In the genomic region with DNA sequence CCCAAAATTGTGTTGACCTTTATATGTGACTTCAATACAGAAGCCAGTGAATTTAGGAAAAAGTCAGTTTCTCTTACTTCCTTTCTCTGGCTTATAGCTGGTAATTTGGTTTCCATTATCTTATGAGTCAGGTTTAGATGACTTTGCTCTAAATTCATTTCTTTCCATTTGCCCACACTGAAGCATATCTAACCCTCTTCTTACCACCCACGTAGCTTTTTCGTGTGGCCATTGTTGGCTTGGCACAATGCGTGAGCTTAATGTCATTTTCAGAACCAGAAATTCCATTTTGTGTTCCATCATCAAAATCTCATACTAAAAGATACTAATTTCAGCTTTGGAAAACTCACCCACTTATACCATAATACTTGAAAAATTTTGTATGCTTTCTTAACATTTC, we compare ENCODE assay signal across 28 cellular contexts.
"Had no signal": no experiment of that assay in that cellular context is flagged by ENCODE, and none has a peak within 500 bp of the region (broad histone marks: within the 10 kb centered on the region; RNA-seq: fewer than 3 reads in every experiment).

No MANE protein-coding gene starts in this region.

- H3K27ac Mint-ChIP-seq: immature natural killer cell; memory B cell; naive thymus-derived CD4-positive, alpha-beta T cell; natural killer cell treated with Interleukin-12 subunit alpha and Interleukin-12 subunit beta and Interleukin-15 and Interleukin-18, amount 100 ng/mL, for 72 hours; stimulated activated naive CD8-positive, alpha-beta T cell treated with anti-CD3 and anti-CD28 coated beads, Interleukin-15, Interleukin-2, amounts not matched to agents 100 ng/mL and 50 ng/mL, for 24 hours had no signal

- H3K27me3 ChIP-seq: pancreas, suprapubic skin, tibial artery, upper lobe of right lung had no signal

- DNase-seq: hypothalamus; immature natural killer cell; kidney; left colon; left ventricle myocardium inferior; midbrain; mucosa of descending colon; naive thymus-derived CD4-positive, alpha-beta T cell; pancreas; posterior cingulate gyrus; retina; right cardiac atrium; stimulated activated CD4-positive, alpha-beta T cell treated with anti-CD3 and anti-CD28 coated beads, Interleukin-12 subunit alpha, Interleukin-12 subunit beta, amount 100 ng/mL, for 4 hours; stimulated activated CD4-positive, alpha-beta T cell treated with anti-CD3 and anti-CD28 coated beads, Interleukin-15, amount 100 ng/mL, for 24 hours; stimulated activated CD4-positive, alpha-beta T cell treated with anti-CD3 and anti-CD28 coated beads, Interleukin-2, amount 100 ng/mL, for 24 hours; stimulated activated CD4-positive, alpha-beta T cell treated with anti-CD3 and anti-CD28 coated beads, Interleukin-4, amount 100 ng/mL, for 1 hour; stimulated activated naive CD4-positive, alpha-beta T cell; tibial artery; trophoblast cell; upper lobe of right lung had no signal

- H3K36me3 ChIP-seq: left ventricle myocardium inferior, pancreas, prostate gland, suprapubic skin, thoracic aorta, tibial artery, upper lobe of right lung had no signal

- H3K36me3 Mint-ChIP-seq: immature natural killer cell; memory B cell; natural killer cell treated with Interleukin-12 subunit alpha and Interleukin-12 subunit beta and Interleukin-15 and Interleukin-18, amount 100 ng/mL, for 72 hours had no signal

- H3K4me1 ChIP-seq: left ventricle myocardium inferior, pancreas, prostate gland, suprapubic skin, upper lobe of right lung had no signal

- H3K27ac ChIP-seq: left ventricle myocardium inferior, pancreas, prostate gland, skin epidermis, suprapubic skin, thoracic aorta, tibial artery, upper lobe of right lung had no signal

- H3K4me3 Mint-ChIP-seq: immature natural killer cell; memory B cell; naive thymus-derived CD4-positive, alpha-beta T cell; natural killer cell treated with Interleukin-12 subunit alpha and Interleukin-12 subunit beta and Interleukin-15 and Interleukin-18, amount 100 ng/mL, for 72 hours; stimulated activated naive CD8-positive, alpha-beta T cell treated with anti-CD3 and anti-CD28 coated beads, Interleukin-15, Interleukin-2, amounts not matched to agents 100 ng/mL and 50 ng/mL, for 24 hours had no signal

- H3K4me3 ChIP-seq: left ventricle myocardium inferior, mucosa of descending colon, pancreas, prostate gland, skin epidermis, suprapubic skin, thoracic aorta, tibial artery, upper lobe of right lung had no signal

- H3K9me3 ChIP-seq: mucosa of descending colon, pancreas, prostate gland, suprapubic skin, thoracic aorta, tibial artery, upper lobe of right lung had no signal

- H3K4me1 Mint-ChIP-seq: immature natural killer cell, memory B cell had no signal

- ATAC-seq: left colon; mucosa of descending colon; naive thymus-derived CD4-positive, alpha-beta T cell; natural killer cell treated with Interleukin-12 subunit alpha and Interleukin-12 subunit beta and Interleukin-15 and Interleukin-18, amount 100 ng/mL, for 72 hours; pancreas; right cardiac atrium; sciatic nerve; upper lobe of right lung had no signal
